ENCODE assay signal across 1 cellular context in the genomic region with DNA sequence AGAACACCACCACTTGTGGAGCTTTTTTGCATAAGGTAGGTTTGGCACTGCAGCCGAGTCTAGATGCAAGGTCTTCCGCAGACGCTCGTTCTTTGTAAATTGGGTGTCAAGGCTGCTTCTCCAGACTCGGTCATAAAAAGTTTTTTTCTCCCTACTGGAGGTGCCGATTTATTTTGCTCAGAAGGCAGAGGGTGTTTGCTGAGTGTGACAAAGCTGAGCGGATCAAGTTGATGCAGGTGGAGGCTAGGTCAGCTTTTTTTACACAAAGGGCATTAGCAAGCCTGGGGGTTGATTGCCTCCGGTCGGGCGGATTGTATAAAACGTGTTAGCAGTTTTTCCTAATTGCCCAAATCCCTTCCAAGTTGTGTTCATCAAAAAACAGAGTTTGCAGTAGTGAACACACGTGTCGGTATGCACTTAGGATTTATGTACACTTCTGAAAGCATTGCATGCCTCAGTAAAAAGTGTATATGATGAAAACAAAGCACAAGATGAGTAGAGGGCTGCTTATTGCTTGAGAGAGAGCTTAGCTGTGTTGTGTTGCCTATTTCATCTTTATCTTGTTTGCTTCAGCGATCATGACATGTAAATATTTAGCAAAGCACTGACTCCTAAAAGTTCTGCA.
TF ChIP-seq lines count a peak whose summit lies in the region.

No MANE protein-coding gene starts in this region.

TF ChIP-seq in HCT116, 20 proteins besides CTCF, POLR2A, EP300 and RAD21 (continued from another document):
- TF ChIP-seq, protein P1, sequence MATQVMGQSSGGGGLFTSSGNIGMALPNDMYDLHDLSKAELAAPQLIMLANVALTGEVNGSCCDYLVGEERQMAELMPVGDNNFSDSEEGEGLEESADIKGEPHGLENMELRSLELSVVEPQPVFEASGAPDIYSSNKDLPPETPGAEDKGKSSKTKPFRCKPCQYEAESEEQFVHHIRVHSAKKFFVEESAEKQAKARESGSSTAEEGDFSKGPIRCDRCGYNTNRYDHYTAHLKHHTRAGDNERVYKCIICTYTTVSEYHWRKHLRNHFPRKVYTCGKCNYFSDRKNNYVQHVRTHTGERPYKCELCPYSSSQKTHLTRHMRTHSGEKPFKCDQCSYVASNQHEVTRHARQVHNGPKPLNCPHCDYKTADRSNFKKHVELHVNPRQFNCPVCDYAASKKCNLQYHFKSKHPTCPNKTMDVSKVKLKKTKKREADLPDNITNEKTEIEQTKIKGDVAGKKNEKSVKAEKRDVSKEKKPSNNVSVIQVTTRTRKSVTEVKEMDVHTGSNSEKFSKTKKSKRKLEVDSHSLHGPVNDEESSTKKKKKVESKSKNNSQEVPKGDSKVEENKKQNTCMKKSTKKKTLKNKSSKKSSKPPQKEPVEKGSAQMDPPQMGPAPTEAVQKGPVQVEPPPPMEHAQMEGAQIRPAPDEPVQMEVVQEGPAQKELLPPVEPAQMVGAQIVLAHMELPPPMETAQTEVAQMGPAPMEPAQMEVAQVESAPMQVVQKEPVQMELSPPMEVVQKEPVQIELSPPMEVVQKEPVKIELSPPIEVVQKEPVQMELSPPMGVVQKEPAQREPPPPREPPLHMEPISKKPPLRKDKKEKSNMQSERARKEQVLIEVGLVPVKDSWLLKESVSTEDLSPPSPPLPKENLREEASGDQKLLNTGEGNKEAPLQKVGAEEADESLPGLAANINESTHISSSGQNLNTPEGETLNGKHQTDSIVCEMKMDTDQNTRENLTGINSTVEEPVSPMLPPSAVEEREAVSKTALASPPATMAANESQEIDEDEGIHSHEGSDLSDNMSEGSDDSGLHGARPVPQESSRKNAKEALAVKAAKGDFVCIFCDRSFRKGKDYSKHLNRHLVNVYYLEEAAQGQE (IDR thresholded peaks at IDR 0.05; ENCODE audit: low read depth): no peak
- no peak for TF ChIP-seq CBX3 (IDR thresholded peaks at IDR 0.05; ENCODE audit: low read depth)
- no peak for TF ChIP-seq EGR1 (IDR thresholded peaks at IDR 0.05; ENCODE audit: low read depth)
- TF ChIP-seq EZH2phosphoT487 (IDR thresholded peaks at IDR 0.05; ENCODE audit: borderline replicate concordance): no peak
- no peak for TF ChIP-seq POLR2AphosphoS5 (IDR thresholded peaks at IDR 0.05; ENCODE audit: low read depth, low read length)
- TF ChIP-seq TCF7L2 (IDR thresholded peaks at IDR 0.05; ENCODE audit: borderline replicate concordance, extremely low read depth, insufficient read depth, insufficient read length): no peak
- no peak for TF ChIP-seq SRF (IDR thresholded peaks at IDR 0.05; ENCODE audit: low read depth)
- no peak for TF ChIP-seq ZNF274 (IDR thresholded peaks at IDR 0.05; ENCODE audit: low read depth, low read length)
- TF ChIP-seq, protein P2, sequence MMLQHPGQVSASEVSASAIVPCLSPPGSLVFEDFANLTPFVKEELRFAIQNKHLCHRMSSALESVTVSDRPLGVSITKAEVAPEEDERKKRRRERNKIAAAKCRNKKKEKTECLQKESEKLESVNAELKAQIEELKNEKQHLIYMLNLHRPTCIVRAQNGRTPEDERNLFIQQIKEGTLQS (IDR thresholded peaks at IDR 0.05): no peak
- TF ChIP-seq FOSL1 (IDR thresholded peaks at IDR 0.05; ENCODE audit: low read depth): no peak
- no peak for TF ChIP-seq CEBPB (IDR thresholded peaks at IDR 0.05; ENCODE audit: low read depth)
- no peak for TF ChIP-seq SP1 (IDR thresholded peaks at IDR 0.05; ENCODE audit: low read depth)
- TF ChIP-seq, protein P3, sequence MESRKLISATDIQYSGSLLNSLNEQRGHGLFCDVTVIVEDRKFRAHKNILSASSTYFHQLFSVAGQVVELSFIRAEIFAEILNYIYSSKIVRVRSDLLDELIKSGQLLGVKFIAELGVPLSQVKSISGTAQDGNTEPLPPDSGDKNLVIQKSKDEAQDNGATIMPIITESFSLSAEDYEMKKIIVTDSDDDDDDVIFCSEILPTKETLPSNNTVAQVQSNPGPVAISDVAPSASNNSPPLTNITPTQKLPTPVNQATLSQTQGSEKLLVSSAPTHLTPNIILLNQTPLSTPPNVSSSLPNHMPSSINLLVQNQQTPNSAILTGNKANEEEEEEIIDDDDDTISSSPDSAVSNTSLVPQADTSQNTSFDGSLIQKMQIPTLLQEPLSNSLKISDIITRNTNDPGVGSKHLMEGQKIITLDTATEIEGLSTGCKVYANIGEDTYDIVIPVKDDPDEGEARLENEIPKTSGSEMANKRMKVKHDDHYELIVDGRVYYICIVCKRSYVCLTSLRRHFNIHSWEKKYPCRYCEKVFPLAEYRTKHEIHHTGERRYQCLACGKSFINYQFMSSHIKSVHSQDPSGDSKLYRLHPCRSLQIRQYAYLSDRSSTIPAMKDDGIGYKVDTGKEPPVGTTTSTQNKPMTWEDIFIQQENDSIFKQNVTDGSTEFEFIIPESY (IDR thresholded peaks at IDR 0.05; ENCODE audit: extremely low read depth, insufficient replicate concordance, low read length): no peak
- TF ChIP-seq ZFX (IDR thresholded peaks at IDR 0.05): no peak
- no peak for TF ChIP-seq JUND (IDR thresholded peaks at IDR 0.05)
